11 cellular contexts compared by ENCODE assay signal in the genomic region with DNA sequence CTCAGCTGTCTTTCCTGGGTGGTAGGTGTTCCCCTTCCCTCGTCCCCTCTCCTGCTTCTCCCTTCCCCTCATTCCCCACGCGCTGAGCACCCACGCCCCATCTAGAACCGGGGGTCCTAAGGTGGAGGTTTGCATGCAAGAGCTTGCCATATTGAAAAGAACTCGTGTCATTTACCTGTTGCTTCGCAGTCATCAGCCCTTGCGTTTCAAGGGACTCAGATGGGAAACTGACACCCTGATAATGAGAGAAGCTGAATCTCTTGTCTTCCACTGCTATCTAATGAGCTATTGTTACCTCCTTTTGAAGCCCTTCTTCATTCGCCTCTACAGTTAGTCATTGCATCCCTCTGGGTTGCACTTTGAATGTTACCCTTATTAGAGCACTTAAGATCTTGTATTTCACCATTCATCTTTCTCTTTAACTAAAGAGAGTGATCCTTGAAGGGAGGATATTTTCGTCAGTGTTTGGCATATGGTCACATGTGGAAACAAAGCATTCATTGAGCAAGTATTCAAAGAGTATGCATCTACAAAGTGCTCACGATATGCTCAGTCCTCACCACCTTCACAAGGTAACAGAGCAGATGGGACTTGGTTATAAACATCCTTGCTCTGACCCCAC. TPM values are rescaled to one million over a fixed set of nuclear protein-coding genes. Genes with fewer than 3 reads are reported as not detected.
DNase-seq lines count a peak whose midpoint lies in the region; TF ChIP-seq lines count a peak whose summit lies in the region.
"Had no signal": no experiment of that assay in that cellular context is flagged by ENCODE, and none has a peak within 500 bp of the region (broad histone marks: within the 10 kb centered on the region; RNA-seq: fewer than 3 reads in every experiment).

No MANE protein-coding gene starts in this region.

- H3K9me2 ChIP-seq in neural cell (ENCODE audit: insufficient read depth, low read length) = no peaks in the 10 kb centered on the region

- no peak for DNase-seq in AG04449 (ENCODE audit: low read depth, low spot score)
- DNase-seq in SIG-M5 (lab: John Stamatoyannopoulos, UW) = no peak
- no peak for DNase-seq in D341Med (ENCODE audit: low spot score)
- DNase-seq in C1 segment of cervical spinal cord (lab: John Stamatoyannopoulos, UW) = no peak
- DNase-seq in activated CD4-positive, alpha-beta T cell treated with anti-CD3 and anti-CD28 coated beads, Interleukin-2, amount 10 ng/mL, durations not matched to agents 24 days and 14 days = no peak
- DNase-seq: NCI-H774 had no signal

- H3K4me3 ChIP-seq in AG04449 (ENCODE audit: low read depth, low read length) (peak overlapping the region; percentile 62), HUES6 (ENCODE audit: low read depth, low read length) (peak overlapping the region; percentile 80), endocrine pancreas (ENCODE audit: control insufficient read depth, insufficient read depth, low read length) (peak overlapping the region; percentile 47), neural cell (ENCODE audit: low read length) (peak overlapping the region; percentile 70)

- H3K27me3 ChIP-seq in HUES6 (ENCODE audit: control insufficient read depth, insufficient read depth, low read length) = peaks cover 57% of the 10 kb centered on the region
- no peaks in the 10 kb centered on the region for H3K27me3 ChIP-seq in endocrine pancreas (ENCODE audit: control insufficient read depth, insufficient read depth, low read length)
- H3K27me3 ChIP-seq in neural cell (ENCODE audit: insufficient read depth, low read depth, low read length) = peaks cover 11% of the 10 kb centered on the region

- H3K4me1 ChIP-seq in HUES6 (ENCODE audit: control insufficient read depth, insufficient read depth, low read length) (peaks cover 7% of the 10 kb centered on the region; the same call in 1 of the 2 replicates), endocrine pancreas (ENCODE audit: control insufficient read depth, insufficient read depth, low read length) (no peaks in the 10 kb centered on the region)

- no peaks in the 10 kb centered on the region for H3K36me3 ChIP-seq in HUES6 (ENCODE audit: control insufficient read depth, insufficient read depth, low read length)
- H3K36me3 ChIP-seq in endocrine pancreas (ENCODE audit: control insufficient read depth, insufficient read depth, low read length) = no peaks in the 10 kb centered on the region
- H3K36me3 ChIP-seq in neural cell (ENCODE audit: insufficient read depth, low read length) = no peaks in the 10 kb centered on the region

- H3K9me3 Mint-ChIP-seq in activated CD4-positive, alpha-beta T cell treated with anti-CD3 and anti-CD28 coated beads, Interleukin-2, amount 10 ng/mL, durations not matched to agents 24 days and 14 days = no peaks in the 10 kb centered on the region
- H3K9me3 Mint-ChIP-seq: neural crest cell; stimulated activated naive B cell treated with anti-CD40 and anti-IgM and Interleukin-4, amounts not matched to agents 10 μg/mL and 1 μg/mL and 100 μg/mL, for 72 hours had no signal

- no peak overlapping the region for H3K4me2 ChIP-seq in neural cell (ENCODE audit: low read length)

- H3F3A ChIP-seq in neural cell (ENCODE audit: insufficient read depth, low read length, poor library complexity, severe bottlenecking) = no peaks in the 10 kb centered on the region

- peaks cover 24% of the 10 kb centered on the region for H3K27me3 Mint-ChIP-seq in activated CD4-positive, alpha-beta T cell treated with anti-CD3 and anti-CD28 coated beads, Interleukin-2, amount 10 ng/mL, durations not matched to agents 24 days and 14 days

- no peaks in the 10 kb centered on the region for H3K79me2 ChIP-seq in neural cell (replicated peaks; ENCODE audit: insufficient read depth, low read length)

- no peaks in the 10 kb centered on the region for H4K20me1 ChIP-seq in neural cell (ENCODE audit: insufficient read depth)

- H3K27ac Mint-ChIP-seq in activated CD4-positive, alpha-beta T cell treated with anti-CD3 and anti-CD28 coated beads, Interleukin-2, amount 10 ng/mL, durations not matched to agents 24 days and 14 days = no peak overlapping the region
- H3K27ac Mint-ChIP-seq: stimulated activated naive B cell treated with anti-CD40 and anti-IgM and Interleukin-4, amounts not matched to agents 10 μg/mL and 1 μg/mL and 100 μg/mL, for 72 hours had no signal

- TF ChIP-seq CTCF in AG04449 (IDR thresholded peaks at IDR 0.05; ENCODE audit: insufficient read depth, low read length, missing control alignments) = no peak
- no peak for TF ChIP-seq CTCF in neural cell (IDR thresholded peaks at IDR 0.05; ENCODE audit: poor library complexity, severe bottlenecking)

- TF ChIP-seq RAD21 in neural cell (conservative IDR thresholded peaks at IDR 0.05) = no peak

- H3K4me3 Mint-ChIP-seq in activated CD4-positive, alpha-beta T cell treated with anti-CD3 and anti-CD28 coated beads, Interleukin-2, amount 10 ng/mL, durations not matched to agents 24 days and 14 days = no peak overlapping the region
- H3K4me3 Mint-ChIP-seq: neural crest cell; stimulated activated naive B cell treated with anti-CD40 and anti-IgM and Interleukin-4, amounts not matched to agents 10 μg/mL and 1 μg/mL and 100 μg/mL, for 72 hours had no signal

- H3K36me3 Mint-ChIP-seq in activated CD4-positive, alpha-beta T cell treated with anti-CD3 and anti-CD28 coated beads, Interleukin-2, amount 10 ng/mL, durations not matched to agents 24 days and 14 days (ENCODE audit: low read depth) = no peaks in the 10 kb centered on the region
- H3K36me3 Mint-ChIP-seq: stimulated activated naive B cell treated with anti-CD40 and anti-IgM and Interleukin-4, amounts not matched to agents 10 μg/mL and 1 μg/mL and 100 μg/mL, for 72 hours had no signal

- H3K9ac ChIP-seq in HUES6 (ENCODE audit: low read length) (peak overlapping the region; percentile 71), endocrine pancreas (ENCODE audit: control insufficient read depth, insufficient read depth, low read length) (peak overlapping the region; percentile 47), neural cell (ENCODE audit: low read length) (no peak overlapping the region)

- no peaks in the 10 kb centered on the region for H3K9me3 ChIP-seq in HUES6 (ENCODE audit: control insufficient read depth, insufficient read depth, low read depth, low read length)
- H3K9me3 ChIP-seq in endocrine pancreas (ENCODE audit: control insufficient read depth, low read length) = no peaks in the 10 kb centered on the region
- H3K9me3 ChIP-seq in neural cell (ENCODE audit: low read length) = no peaks in the 10 kb centered on the region

- intact Hi-C loops in activated CD4-positive, alpha-beta T cell treated with anti-CD3 and anti-CD28 coated beads, Interleukin-2, amount 10 ng/mL, durations not matched to agents 24 days and 14 days (cut with micrococcal nuclease) = loop anchor here (2.0 kb wide), 3 partner anchors 14 to 126 kb away; a partner anchor contains a TSS

- H3K27ac ChIP-seq in HUES6 (ENCODE audit: low read depth, low read length) = no peak overlapping the region
- H3K27ac ChIP-seq in neural cell (ENCODE audit: low read length) = no peak overlapping the region

- TF ChIP-seq EP300 in neural cell (conservative IDR thresholded peaks at IDR 0.05; ENCODE audit: poor library complexity, severe bottlenecking) = no peak

- no peaks in the 10 kb centered on the region for H3K4me1 Mint-ChIP-seq in activated CD4-positive, alpha-beta T cell treated with anti-CD3 and anti-CD28 coated beads, Interleukin-2, amount 10 ng/mL, durations not matched to agents 24 days and 14 days
- H3K4me1 Mint-ChIP-seq: stimulated activated naive B cell treated with anti-CD40 and anti-IgM and Interleukin-4, amounts not matched to agents 10 μg/mL and 1 μg/mL and 100 μg/mL, for 72 hours had no signal

- H2AFZ ChIP-seq in neural cell (ENCODE audit: low read depth, low read length) = no peak overlapping the region

- CTCF ChIA-PET in AG04449 (lab: Yijun Ruan, JAX) = interaction anchor here (1.0 to 5.4 kb wide), 2 partner anchors 13 kb away, joined by 3 to 44 read pairs; no protein-coding TSS in a partner anchor

- POLR2A ChIA-PET in AG04449 (lab: Yijun Ruan, JAX) = interaction anchor here (0.5 kb wide), 1 partner anchor 344 kb away, joined by 3 read pairs; no protein-coding TSS in a partner anchor

TF ChIP-seq in neural cell, 6 proteins besides CTCF, POLR2A, EP300 and RAD21:
- TF ChIP-seq SMC3 (conservative IDR thresholded peaks at IDR 0.05; ENCODE audit: poor library complexity) (no peak), TAF1 (IDR thresholded peaks at IDR 0.05; ENCODE audit: low read depth) (no peak), MXI1 (conservative IDR thresholded peaks at IDR 0.05; ENCODE audit: poor library complexity, severe bottlenecking) (no peak), POLR2AphosphoS5 (IDR thresholded peaks at IDR 0.05) (no peak), EZH2 (IDR thresholded peaks at IDR 0.05; ENCODE audit: borderline replicate concordance, insufficient read depth, low read length, poor library complexity, severe bottlenecking) (no peak)
- TF ChIP-seq, protein P1, sequence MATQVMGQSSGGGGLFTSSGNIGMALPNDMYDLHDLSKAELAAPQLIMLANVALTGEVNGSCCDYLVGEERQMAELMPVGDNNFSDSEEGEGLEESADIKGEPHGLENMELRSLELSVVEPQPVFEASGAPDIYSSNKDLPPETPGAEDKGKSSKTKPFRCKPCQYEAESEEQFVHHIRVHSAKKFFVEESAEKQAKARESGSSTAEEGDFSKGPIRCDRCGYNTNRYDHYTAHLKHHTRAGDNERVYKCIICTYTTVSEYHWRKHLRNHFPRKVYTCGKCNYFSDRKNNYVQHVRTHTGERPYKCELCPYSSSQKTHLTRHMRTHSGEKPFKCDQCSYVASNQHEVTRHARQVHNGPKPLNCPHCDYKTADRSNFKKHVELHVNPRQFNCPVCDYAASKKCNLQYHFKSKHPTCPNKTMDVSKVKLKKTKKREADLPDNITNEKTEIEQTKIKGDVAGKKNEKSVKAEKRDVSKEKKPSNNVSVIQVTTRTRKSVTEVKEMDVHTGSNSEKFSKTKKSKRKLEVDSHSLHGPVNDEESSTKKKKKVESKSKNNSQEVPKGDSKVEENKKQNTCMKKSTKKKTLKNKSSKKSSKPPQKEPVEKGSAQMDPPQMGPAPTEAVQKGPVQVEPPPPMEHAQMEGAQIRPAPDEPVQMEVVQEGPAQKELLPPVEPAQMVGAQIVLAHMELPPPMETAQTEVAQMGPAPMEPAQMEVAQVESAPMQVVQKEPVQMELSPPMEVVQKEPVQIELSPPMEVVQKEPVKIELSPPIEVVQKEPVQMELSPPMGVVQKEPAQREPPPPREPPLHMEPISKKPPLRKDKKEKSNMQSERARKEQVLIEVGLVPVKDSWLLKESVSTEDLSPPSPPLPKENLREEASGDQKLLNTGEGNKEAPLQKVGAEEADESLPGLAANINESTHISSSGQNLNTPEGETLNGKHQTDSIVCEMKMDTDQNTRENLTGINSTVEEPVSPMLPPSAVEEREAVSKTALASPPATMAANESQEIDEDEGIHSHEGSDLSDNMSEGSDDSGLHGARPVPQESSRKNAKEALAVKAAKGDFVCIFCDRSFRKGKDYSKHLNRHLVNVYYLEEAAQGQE (IDR thresholded peaks at IDR 0.05; ENCODE audit: borderline replicate concordance) = no peak

RNA-seq across cellular contexts. Expression of a gene that starts 25.7 kb away (rescaled TPM):
- 0.11 and 0.22 TPM in 2 replicates for polyA plus RNA-seq in neural cell
- polyA minus RNA-seq in neural cell = 0.24 TPM in 1 of 2 replicates, not detected in the other
- total RNA-seq in activated CD4-positive, alpha-beta T cell treated with anti-CD3 and anti-CD28 coated beads, Interleukin-2, amount 10 ng/mL, durations not matched to agents 24 days and 14 days = 0.07 TPM in 1 of 2 replicates, not detected in the other
